Comparison of ENCODE assay signal across 39 cellular contexts in genomic region chr3:66150977-66151376, GRCh38.
"Had no signal": no experiment of that assay in that cellular context is flagged by ENCODE, and none has a peak within 500 bp of the region (broad histone marks: within the 10 kb centered on the region; RNA-seq: fewer than 3 reads in every experiment).

No MANE protein-coding gene starts in this region.

- H3K36me3 Mint-ChIP-seq: activated naive CD4-positive, alpha-beta T cell treated with anti-CD3 and anti-CD28 coated beads, Interleukin-2, amount 10 ng/mL, durations not matched to agents 7 days and 5 days; activated naive CD4-positive, alpha-beta T cell treated with anti-CD3 and anti-CD28 coated beads, Interleukin-2, amount 50 U/mL, for 24 hours; activated naive CD4-positive, alpha-beta T cell treated with anti-CD3 and anti-CD28 coated beads, Interleukin-2, amount 50 U/mL, for 72 hours; activated naive CD8-positive, alpha-beta T cell; activated naive CD8-positive, alpha-beta T cell treated with anti-CD3 and anti-CD28 coated beads for 36 hours; activated naive CD8-positive, alpha-beta T cell treated with anti-CD3 and anti-CD28 coated beads, Interleukin-2, amount 10 ng/mL, durations not matched to agents 7 days and 5 days; brain had no signal

- FAIRE-seq: astrocyte, bronchial epithelial cell, colon had no signal

- DNase-seq: activated effector memory CD4-positive, alpha-beta T cell treated with anti-CD3 and anti-CD28 coated beads, Interleukin-2, amount 50 U/mL, for 16 hours; activated effector memory CD4-positive, alpha-beta T cell treated with Interleukin-2 at 50 U/mL for 16 hours; activated gamma-delta T cell; activated gamma-delta T cell treated with Interleukin-2 at 50 U/mL for 16 hours; activated naive CD4-positive, alpha-beta T cell; activated naive CD4-positive, alpha-beta T cell treated with anti-CD3 and anti-CD28 coated beads for 36 hours; activated naive CD4-positive, alpha-beta T cell treated with anti-CD3 and anti-CD28 coated beads, Interleukin-2, amount 10 ng/mL, durations not matched to agents 7 days and 5 days; activated naive CD4-positive, alpha-beta T cell treated with anti-CD3 and anti-CD28 coated beads, Interleukin-2, amount 50 U/mL, for 16 hours; activated naive CD4-positive, alpha-beta T cell treated with Interleukin-2 at 50 U/mL for 16 hours; activated naive CD8-positive, alpha-beta T cell treated with anti-CD3 and anti-CD28 coated beads for 36 hours; activated naive CD8-positive, alpha-beta T cell treated with anti-CD3 and anti-CD28 coated beads, Interleukin-2, amount 10 ng/mL, durations not matched to agents 7 days and 5 days; activated naive CD8-positive, alpha-beta T cell treated with anti-CD3 and anti-CD28 coated beads, Interleukin-2, amount 50 U/mL, for 24 hours; activated T-cell treated with anti-CD3 and anti-CD28 coated beads, Interleukin-2, amount 50 U/mL, for 4 hours; activated T-cell treated with anti-CD3 and anti-CD28 coated beads, Interleukin-2, amount 50 U/mL, for 48 hours; activated T-cell treated with anti-CD3 and anti-CD28 coated beads, Interleukin-2, amount 50 U/mL, for 72 hours; adrenal gland; amniotic stem cell; amygdala; anterior cingulate cortex; aorta; body of pancreas; brain microvascular endothelial cell; caudate nucleus; central memory CD4-positive, alpha-beta T cell; cerebellar nuclear complex had no signal

- H3K4me3 Mint-ChIP-seq: activated naive CD4-positive, alpha-beta T cell treated with anti-CD3 and anti-CD28 coated beads for 36 hours; activated naive CD4-positive, alpha-beta T cell treated with anti-CD3 and anti-CD28 coated beads, Interleukin-2, amount 10 ng/mL, durations not matched to agents 7 days and 5 days; activated naive CD4-positive, alpha-beta T cell treated with anti-CD3 and anti-CD28 coated beads, Interleukin-2, amount 50 U/mL, for 24 hours; activated naive CD8-positive, alpha-beta T cell; activated naive CD8-positive, alpha-beta T cell treated with anti-CD3 and anti-CD28 coated beads for 36 hours; activated naive CD8-positive, alpha-beta T cell treated with anti-CD3 and anti-CD28 coated beads, Interleukin-2, amount 10 ng/mL, durations not matched to agents 7 days and 5 days; activated naive CD8-positive, alpha-beta T cell treated with anti-CD3 and anti-CD28 coated beads, Interleukin-2, amount 50 U/mL, for 24 hours; activated T-cell treated with anti-CD3 and anti-CD28 coated beads, Interleukin-2, amount 50 U/mL, for 4 hours; activated T-cell treated with anti-CD3 and anti-CD28 coated beads, Interleukin-2, amount 50 U/mL, for 72 hours; activated T-helper 1 cell treated with anti-CD3 and anti-CD28 coated beads, Interleukin-12 subunit alpha, Interleukin-12 subunit beta, Interleukin-2, Interleukin-4 antibody, amounts not matched to agents 30 ng/mL and 10 ng/mL and 1 ng/mL, durations not matched to agents 14 hours and 24 hours and 36 hours; activated T-helper 17 cell treated with anti-CD3 and anti-CD28 coated beads, Interleukin-2, amount 50 U/mL, for 72 hours; brain; central memory CD8-positive, alpha-beta T cell had no signal

- ATAC-seq: activated naive CD4-positive, alpha-beta T cell treated with anti-CD3 and anti-CD28 coated beads, Interleukin-2, amount 50 U/mL, for 72 hours; activated naive CD8-positive, alpha-beta T cell treated with anti-CD3 and anti-CD28 coated beads, Interleukin-2, amount 50 U/mL, for 24 hours; activated T-cell treated with anti-CD3 and anti-CD28 coated beads, Interleukin-2, amount 50 U/mL, for 4 hours; activated T-cell treated with anti-CD3 and anti-CD28 coated beads, Interleukin-2, amount 50 U/mL, for 72 hours; activated T-helper 17 cell treated with anti-CD3 and anti-CD28 coated beads, Interleukin-2, amount 50 U/mL, for 72 hours; body of pancreas had no signal

- H3K4me1 Mint-ChIP-seq: activated naive CD4-positive, alpha-beta T cell treated with anti-CD3 and anti-CD28 coated beads, Interleukin-2, amount 10 ng/mL, durations not matched to agents 7 days and 5 days; activated naive CD4-positive, alpha-beta T cell treated with anti-CD3 and anti-CD28 coated beads, Interleukin-2, amount 50 U/mL, for 24 hours; activated naive CD8-positive, alpha-beta T cell treated with anti-CD3 and anti-CD28 coated beads for 36 hours; activated naive CD8-positive, alpha-beta T cell treated with anti-CD3 and anti-CD28 coated beads, Interleukin-2, amount 10 ng/mL, durations not matched to agents 7 days and 5 days; activated naive CD8-positive, alpha-beta T cell treated with anti-CD3 and anti-CD28 coated beads, Interleukin-2, amount 50 U/mL, for 24 hours; activated T-helper 17 cell treated with anti-CD3 and anti-CD28 coated beads, Interleukin-2, amount 50 U/mL, for 72 hours; central memory CD8-positive, alpha-beta T cell had no signal

- H3K9me3 ChIP-seq: adrenal gland, ascending aorta, body of pancreas, breast epithelium had no signal

- H3K27me3 ChIP-seq: adrenal gland, ascending aorta, body of pancreas, breast epithelium, cardiac muscle cell had no signal

- H3K4me1 ChIP-seq: adrenal gland, body of pancreas, breast epithelium had no signal

- H3K27ac Mint-ChIP-seq: activated naive CD4-positive, alpha-beta T cell treated with anti-CD3 and anti-CD28 coated beads for 36 hours; activated naive CD4-positive, alpha-beta T cell treated with anti-CD3 and anti-CD28 coated beads, Interleukin-2, amount 10 ng/mL, durations not matched to agents 7 days and 5 days; activated naive CD4-positive, alpha-beta T cell treated with anti-CD3 and anti-CD28 coated beads, Interleukin-2, amount 50 U/mL, for 24 hours; activated naive CD4-positive, alpha-beta T cell treated with anti-CD3 and anti-CD28 coated beads, Interleukin-2, amount 50 U/mL, for 72 hours; activated naive CD8-positive, alpha-beta T cell; activated naive CD8-positive, alpha-beta T cell treated with anti-CD3 and anti-CD28 coated beads for 36 hours; activated naive CD8-positive, alpha-beta T cell treated with anti-CD3 and anti-CD28 coated beads, Interleukin-2, amount 10 ng/mL, durations not matched to agents 7 days and 5 days; activated naive CD8-positive, alpha-beta T cell treated with anti-CD3 and anti-CD28 coated beads, Interleukin-2, amount 50 U/mL, for 24 hours; activated T-cell treated with anti-CD3 and anti-CD28 coated beads, Interleukin-2, amount 50 U/mL, for 72 hours; activated T-helper 1 cell treated with anti-CD3 and anti-CD28 coated beads, Interleukin-12 subunit alpha, Interleukin-12 subunit beta, Interleukin-2, Interleukin-4 antibody, amounts not matched to agents 30 ng/mL and 10 ng/mL and 1 ng/mL, durations not matched to agents 14 hours and 24 hours and 36 hours; activated T-helper 17 cell treated with anti-CD3 and anti-CD28 coated beads, Interleukin-2, amount 50 U/mL, for 72 hours; activated T-helper 2 cell treated with anti-CD3 and anti-CD28 coated beads, Interferon-gamma antibody, Interleukin-2, Interleukin-4, amounts not matched to agents 10 μg/mL and 5 μg/mL and 100 μg/mL, durations not matched to agents 14 hours and 24 hours and 36 hours; brain had no signal

- H3K36me3 ChIP-seq: adrenal gland, ascending aorta, brain microvascular endothelial cell, breast epithelium, cardiac muscle cell had no signal

- H3K9me3 Mint-ChIP-seq: activated naive CD4-positive, alpha-beta T cell treated with anti-CD3 and anti-CD28 coated beads for 36 hours; activated naive CD4-positive, alpha-beta T cell treated with anti-CD3 and anti-CD28 coated beads, Interleukin-2, amount 10 ng/mL, durations not matched to agents 7 days and 5 days; activated naive CD4-positive, alpha-beta T cell treated with anti-CD3 and anti-CD28 coated beads, Interleukin-2, amount 50 U/mL, for 24 hours; activated naive CD4-positive, alpha-beta T cell treated with anti-CD3 and anti-CD28 coated beads, Interleukin-2, amount 50 U/mL, for 72 hours; activated naive CD8-positive, alpha-beta T cell treated with anti-CD3 and anti-CD28 coated beads for 36 hours; activated naive CD8-positive, alpha-beta T cell treated with anti-CD3 and anti-CD28 coated beads, Interleukin-2, amount 10 ng/mL, durations not matched to agents 7 days and 5 days; activated naive CD8-positive, alpha-beta T cell treated with anti-CD3 and anti-CD28 coated beads, Interleukin-2, amount 50 U/mL, for 24 hours; activated T-cell treated with anti-CD3 and anti-CD28 coated beads, Interleukin-2, amount 50 U/mL, for 4 hours; activated T-cell treated with anti-CD3 and anti-CD28 coated beads, Interleukin-2, amount 50 U/mL, for 72 hours; activated T-helper 1 cell treated with anti-CD3 and anti-CD28 coated beads, Interleukin-12 subunit alpha, Interleukin-12 subunit beta, Interleukin-2, Interleukin-4 antibody, amounts not matched to agents 30 ng/mL and 10 ng/mL and 1 ng/mL, durations not matched to agents 14 hours and 24 hours and 36 hours; activated T-helper 17 cell treated with anti-CD3 and anti-CD28 coated beads, Interleukin-2, amount 50 U/mL, for 72 hours; activated T-helper 2 cell treated with anti-CD3 and anti-CD28 coated beads, Interferon-gamma antibody, Interleukin-2, Interleukin-4, amounts not matched to agents 10 μg/mL and 5 μg/mL and 100 μg/mL, durations not matched to agents 14 hours and 24 hours and 36 hours; brain; central memory CD8-positive, alpha-beta T cell had no signal

- H3K27ac ChIP-seq: adrenal gland, ascending aorta, body of pancreas, brain microvascular endothelial cell, breast epithelium, cardiac muscle cell had no signal

- H3K4me3 ChIP-seq: adrenal gland, ascending aorta, body of pancreas, breast epithelium, cardiac muscle cell had no signal

- H3K27me3 Mint-ChIP-seq: activated naive CD4-positive, alpha-beta T cell treated with anti-CD3 and anti-CD28 coated beads, Interleukin-2, amount 10 ng/mL, durations not matched to agents 7 days and 5 days; activated naive CD4-positive, alpha-beta T cell treated with anti-CD3 and anti-CD28 coated beads, Interleukin-2, amount 50 U/mL, for 24 hours had no signal
